In genomic region chr11:83601201-83601992, GRCh38 we compare ENCODE assay signal across 21 cellular contexts.
"Had no signal": no experiment of that assay in that cellular context is flagged by ENCODE, and none has a peak within 500 bp of the region (broad histone marks: within the 10 kb centered on the region; RNA-seq: fewer than 3 reads in every experiment).

No MANE protein-coding gene starts in this region.

- H3K9ac ChIP-seq: SK-N-SH had no signal

- H3K4me1 ChIP-seq: SJSA1 had no signal

- DNase-seq: IMR-90, Karpas-422, KG1, MG63, NCI-H1092 treated with DMSO at 0.1 percent for 48 hours, NCI-H1436, NCI-H187, NCI-H2029, NCI-H2081 treated with DMSO at 0.1 percent for 48 hours, NCI-H2171, NCI-H226, NCI-H510A, NCI-H524 treated with DMSO at 0.1 percent for 48 hours, NCI-H774, Right ventricle myocardium superior, RPMI8226, SIG-M5, SK-N-SH had no signal

- H3K9me3 ChIP-seq: MG63, SJSA1, SK-N-SH had no signal

- H3K4me3 ChIP-seq: MG63, SJSA1 had no signal

- H3K36me3 ChIP-seq: MG63, SJSA1 had no signal

- H3K27me3 ChIP-seq: MG63, SJSA1 had no signal

- FAIRE-seq: HepG2, RCC 7860 had no signal

- H3K4me2 ChIP-seq: SK-N-SH had no signal

- H3K27ac ChIP-seq: SJSA1 had no signal
